1 cellular context compared by ENCODE assay signal in the genomic region with DNA sequence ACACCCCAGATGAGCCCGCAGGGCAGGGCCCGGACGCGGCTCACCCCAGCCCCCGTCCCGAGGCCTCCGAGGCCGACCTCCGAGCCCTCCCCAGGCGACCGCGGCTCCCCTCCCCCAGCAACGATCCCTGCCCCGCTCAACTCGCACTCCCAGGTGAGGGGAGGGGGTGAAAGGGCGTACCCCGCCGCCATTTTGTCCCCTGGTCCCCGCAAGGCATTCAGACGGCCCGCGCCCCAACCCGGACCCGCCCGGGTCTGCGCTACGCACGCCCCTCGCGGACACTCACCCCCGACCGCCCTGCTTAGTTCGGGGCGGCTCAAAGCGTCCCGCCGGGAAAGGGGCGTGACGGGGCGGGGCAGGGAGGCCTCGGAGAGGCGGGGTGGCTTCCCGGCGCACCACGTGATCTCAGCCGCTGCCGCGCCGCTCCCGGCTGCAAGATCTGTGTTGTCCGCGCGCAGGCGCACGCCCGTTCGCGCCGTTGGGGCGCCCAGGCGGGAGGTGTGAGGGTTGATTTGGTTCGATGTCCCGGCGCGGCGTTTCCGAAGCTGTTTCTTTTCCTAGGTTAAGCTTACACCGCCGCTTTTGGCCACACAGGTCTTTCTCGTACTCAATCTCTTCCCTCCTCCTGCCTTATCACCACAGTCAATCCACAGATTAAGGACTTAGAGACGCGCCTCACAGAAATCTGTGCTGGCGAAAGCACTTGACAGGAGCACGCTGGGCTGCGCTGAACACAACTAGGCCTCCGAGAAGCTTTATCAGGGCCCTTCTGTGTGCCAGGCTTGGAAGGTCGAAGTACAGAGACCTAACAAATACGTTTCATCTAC.
TF ChIP-seq lines count a peak whose summit lies in the region.

Gene SCAPER, minus strand, starts transcription at position 328 of the 827 bp plus-strand sequence. CDS start 21,523 bp downstream, outside the sequence.

TF ChIP-seq in HepG2, 621 proteins besides CTCF, POLR2A, EP300 and RAD21 (continued from another document and continues in another):
- TF ChIP-seq ZNF512 (CRISPR knock-in tag; IDR thresholded peaks at IDR 0.05) (no peak), ATF1 (CRISPR knock-in tag; IDR thresholded peaks at IDR 0.05) (no peak), MIER2 (CRISPR knock-in tag; IDR thresholded peaks at IDR 0.05) (no peak), ZSCAN20 (CRISPR knock-in tag; IDR thresholded peaks at IDR 0.05; ENCODE audit: borderline replicate concordance) (peak; percentile 91), SOX5 (CRISPR knock-in tag; IDR thresholded peaks at IDR 0.05; ENCODE audit: borderline replicate concordance) (no peak), ZFP36L1 (CRISPR knock-in tag; IDR thresholded peaks at IDR 0.05) (peak; percentile 87; the same call in 1 of the 2 replicates), ARNTL (CRISPR knock-in tag; IDR thresholded peaks at IDR 0.05) (peak; percentile 68; the same call in 1 of the 2 replicates), MIXL1 (CRISPR knock-in tag; IDR thresholded peaks at IDR 0.05) (no peak; the same call in 1 of the 2 replicates), GRHL1 (CRISPR knock-in tag; conservative IDR thresholded peaks at IDR 0.05) (no peak), RARA (CRISPR knock-in tag; IDR thresholded peaks at IDR 0.05) (no peak), ZBTB14 (CRISPR knock-in tag; IDR thresholded peaks at IDR 0.05) (peak; percentile 63), NFYC (CRISPR knock-in tag; IDR thresholded peaks at IDR 0.05) (peak; percentile 48; the same call in 1 of the 2 replicates), ZNF329 (CRISPR knock-in tag; IDR thresholded peaks at IDR 0.05; ENCODE audit: low read depth) (no peak; the same call in 1 of the 2 replicates), HNRNPK (IDR thresholded peaks at IDR 0.05; ENCODE audit: low read depth, low read length, poor library complexity, severe bottlenecking) (peak; percentile 89), RFXAP (CRISPR knock-in tag; IDR thresholded peaks at IDR 0.05; ENCODE audit: borderline replicate concordance) (peak; percentile 47; the same call in 1 of the 2 replicates), PAX8 (CRISPR knock-in tag; IDR thresholded peaks at IDR 0.05; ENCODE audit: borderline replicate concordance) (peak; percentile 96; the same call in 1 of the 2 replicates), CBX2 (IDR thresholded peaks at IDR 0.05; ENCODE audit: low read depth, low read length) (no peak), CBX2 (CRISPR knock-in tag; IDR thresholded peaks at IDR 0.05; ENCODE audit: low read depth) (0 out of 2 replicates have a peak, but pooled peaks have one; percentile 83), ZNF788 (CRISPR knock-in tag; IDR thresholded peaks at IDR 0.05; ENCODE audit: borderline replicate concordance) (peak; percentile 88), GATAD1 (CRISPR knock-in tag; IDR thresholded peaks at IDR 0.05) (peak; percentile 58), ZNF282 (IDR thresholded peaks at IDR 0.05; ENCODE audit: partially characterized antibody) (no peak), CAMTA2 (CRISPR knock-in tag; IDR thresholded peaks at IDR 0.05; ENCODE audit: borderline replicate concordance) (peak; percentile 77; the same call in 1 of the 2 replicates), ZNF674 (CRISPR knock-in tag; IDR thresholded peaks at IDR 0.05; ENCODE audit: low read depth) (no peak), ZNF616 (CRISPR knock-in tag; IDR thresholded peaks at IDR 0.05; ENCODE audit: low read depth) (peak; percentile 96), ZFYVE20 (CRISPR knock-in tag; IDR thresholded peaks at IDR 0.05; ENCODE audit: borderline replicate concordance, low read depth) (peak; percentile 48; the same call in 1 of the 2 replicates), ZBTB26 (CRISPR knock-in tag; IDR thresholded peaks at IDR 0.05; ENCODE audit: borderline replicate concordance) (no peak; the same call in 1 of the 2 replicates), TCF7L2 (IDR thresholded peaks at IDR 0.05; ENCODE audit: low read depth, low read length) (no peak), ZNF660 (CRISPR knock-in tag; IDR thresholded peaks at IDR 0.05; ENCODE audit: borderline replicate concordance, low read depth) (peak; percentile 66; the same call in 1 of the 2 replicates), PPARG (CRISPR knock-in tag; conservative IDR thresholded peaks at IDR 0.05) (no peak), REL (CRISPR knock-in tag; conservative IDR thresholded peaks at IDR 0.05) (peak; percentile 87)
- TF ChIP-seq, protein P1, sequence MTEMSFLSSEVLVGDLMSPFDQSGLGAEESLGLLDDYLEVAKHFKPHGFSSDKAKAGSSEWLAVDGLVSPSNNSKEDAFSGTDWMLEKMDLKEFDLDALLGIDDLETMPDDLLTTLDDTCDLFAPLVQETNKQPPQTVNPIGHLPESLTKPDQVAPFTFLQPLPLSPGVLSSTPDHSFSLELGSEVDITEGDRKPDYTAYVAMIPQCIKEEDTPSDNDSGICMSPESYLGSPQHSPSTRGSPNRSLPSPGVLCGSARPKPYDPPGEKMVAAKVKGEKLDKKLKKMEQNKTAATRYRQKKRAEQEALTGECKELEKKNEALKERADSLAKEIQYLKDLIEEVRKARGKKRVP (CRISPR knock-in tag; IDR thresholded peaks at IDR 0.05) = no peak; a peak in 1 of 4 replicates
- TF ChIP-seq, protein P2, sequence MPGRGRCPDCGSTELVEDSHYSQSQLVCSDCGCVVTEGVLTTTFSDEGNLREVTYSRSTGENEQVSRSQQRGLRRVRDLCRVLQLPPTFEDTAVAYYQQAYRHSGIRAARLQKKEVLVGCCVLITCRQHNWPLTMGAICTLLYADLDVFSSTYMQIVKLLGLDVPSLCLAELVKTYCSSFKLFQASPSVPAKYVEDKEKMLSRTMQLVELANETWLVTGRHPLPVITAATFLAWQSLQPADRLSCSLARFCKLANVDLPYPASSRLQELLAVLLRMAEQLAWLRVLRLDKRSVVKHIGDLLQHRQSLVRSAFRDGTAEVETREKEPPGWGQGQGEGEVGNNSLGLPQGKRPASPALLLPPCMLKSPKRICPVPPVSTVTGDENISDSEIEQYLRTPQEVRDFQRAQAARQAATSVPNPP (CRISPR knock-in tag; IDR thresholded peaks at IDR 0.05) = no peak
- TF ChIP-seq, protein P3, sequence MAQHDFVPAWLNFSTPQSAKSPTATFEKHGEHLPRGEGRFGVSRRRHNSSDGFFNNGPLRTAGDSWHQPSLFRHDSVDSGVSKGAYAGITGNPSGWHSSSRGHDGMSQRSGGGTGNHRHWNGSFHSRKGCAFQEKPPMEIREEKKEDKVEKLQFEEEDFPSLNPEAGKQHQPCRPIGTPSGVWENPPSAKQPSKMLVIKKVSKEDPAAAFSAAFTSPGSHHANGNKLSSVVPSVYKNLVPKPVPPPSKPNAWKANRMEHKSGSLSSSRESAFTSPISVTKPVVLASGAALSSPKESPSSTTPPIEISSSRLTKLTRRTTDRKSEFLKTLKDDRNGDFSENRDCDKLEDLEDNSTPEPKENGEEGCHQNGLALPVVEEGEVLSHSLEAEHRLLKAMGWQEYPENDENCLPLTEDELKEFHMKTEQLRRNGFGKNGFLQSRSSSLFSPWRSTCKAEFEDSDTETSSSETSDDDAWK (CRISPR knock-in tag; IDR thresholded peaks at IDR 0.05) = no peak
- TF ChIP-seq, protein P4, sequence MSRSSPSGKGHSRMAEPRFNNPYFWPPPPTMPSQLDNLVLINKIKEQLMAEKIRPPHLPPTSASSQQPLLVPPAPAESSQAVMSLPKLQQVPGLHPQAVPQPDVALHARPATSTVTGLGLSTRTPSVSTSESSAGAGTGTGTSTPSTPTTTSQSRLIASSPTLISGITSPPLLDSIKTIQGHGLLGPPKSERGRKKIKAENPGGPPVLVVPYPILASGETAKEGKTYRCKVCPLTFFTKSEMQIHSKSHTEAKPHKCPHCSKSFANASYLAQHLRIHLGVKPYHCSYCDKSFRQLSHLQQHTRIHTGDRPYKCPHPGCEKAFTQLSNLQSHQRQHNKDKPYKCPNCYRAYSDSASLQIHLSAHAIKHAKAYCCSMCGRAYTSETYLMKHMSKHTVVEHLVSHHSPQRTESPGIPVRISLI (CRISPR knock-in tag; IDR thresholded peaks at IDR 0.05; ENCODE audit: borderline replicate concordance) = peak; percentile 42; the same call in 1 of the 2 replicates
- TF ChIP-seq, protein P5, sequence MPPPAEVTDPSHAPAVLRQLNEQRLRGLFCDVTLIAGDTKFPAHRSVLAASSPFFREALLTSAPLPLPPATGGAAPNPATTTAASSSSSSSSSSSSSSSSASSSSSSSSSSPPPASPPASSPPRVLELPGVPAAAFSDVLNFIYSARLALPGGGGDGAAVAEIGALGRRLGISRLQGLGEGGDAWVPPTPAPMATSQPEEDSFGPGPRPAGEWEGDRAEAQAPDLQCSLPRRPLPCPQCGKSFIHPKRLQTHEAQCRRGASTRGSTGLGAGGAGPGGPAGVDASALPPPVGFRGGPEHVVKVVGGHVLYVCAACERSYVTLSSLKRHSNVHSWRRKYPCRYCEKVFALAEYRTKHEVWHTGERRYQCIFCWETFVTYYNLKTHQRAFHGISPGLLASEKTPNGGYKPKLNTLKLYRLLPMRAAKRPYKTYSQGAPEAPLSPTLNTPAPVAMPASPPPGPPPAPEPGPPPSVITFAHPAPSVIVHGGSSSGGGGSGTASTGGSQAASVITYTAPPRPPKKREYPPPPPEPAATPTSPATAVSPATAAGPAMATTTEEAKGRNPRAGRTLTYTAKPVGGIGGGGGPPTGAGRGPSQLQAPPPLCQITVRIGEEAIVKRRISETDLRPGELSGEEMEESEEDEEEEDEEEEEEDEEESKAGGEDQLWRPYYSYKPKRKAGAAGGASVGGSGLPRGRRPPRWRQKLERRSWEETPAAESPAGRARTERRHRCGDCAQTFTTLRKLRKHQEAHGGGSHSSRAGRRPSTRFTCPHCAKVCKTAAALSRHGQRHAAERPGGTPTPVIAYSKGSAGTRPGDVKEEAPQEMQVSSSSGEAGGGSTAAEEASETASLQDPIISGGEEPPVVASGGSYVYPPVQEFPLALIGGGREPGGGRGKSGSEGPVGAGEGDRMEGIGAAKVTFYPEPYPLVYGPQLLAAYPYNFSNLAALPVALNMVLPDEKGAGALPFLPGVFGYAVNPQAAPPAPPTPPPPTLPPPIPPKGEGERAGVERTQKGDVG (CRISPR knock-in tag; IDR thresholded peaks at IDR 0.05; ENCODE audit: borderline replicate concordance) = peak; percentile 87; the same call in 1 of the 2 replicates
